Comparison of ENCODE assay signal across 9 cellular contexts in genomic region chr15:75203908-75204263, GRCh38. TPM values are rescaled to one million over a fixed set of nuclear protein-coding genes. Genes with fewer than 3 reads are reported as not detected.
A peak's percentile ranks its signal among the peaks of the same experiment; 100 is the strongest.
DNase-seq lines count a peak whose midpoint lies in the region; ATAC-seq and TF ChIP-seq lines count a peak whose summit lies in the region.
"Had no signal": no experiment of that assay in that cellular context is flagged by ENCODE, and none has a peak within 500 bp of the region (broad histone marks: within the 10 kb centered on the region; RNA-seq: fewer than 3 reads in every experiment).

No MANE protein-coding gene starts in this region.

- TF ChIP-seq POLR2A in GM18505 (IDR thresholded peaks at IDR 0.05; ENCODE audit: borderline replicate concordance, extremely low read depth, insufficient read depth, insufficient read length) (peak; percentile 49), esophagus squamous epithelium (IDR thresholded peaks at IDR 0.05) (no peak)

- H3K4me1 ChIP-seq in SJSA1 (replicated peaks): peaks cover 31% of the 10 kb centered on the region
- peaks cover 34 to 84% (median 45%) of the 10 kb centered on the region in 3 donors for H3K4me1 ChIP-seq in esophagus squamous epithelium

- peaks cover 67% of the 10 kb centered on the region for H3K36me3 ChIP-seq in SJSA1
- H3K36me3 ChIP-seq in esophagus squamous epithelium: peaks cover 18 to 37% (median 25%) of the 10 kb centered on the region in 3 donors

- WGBS in esophagus squamous epithelium, 2 donors: 20% methylated on average over 1 of the region's 1 CpG; no CpG with 5 or more reads in 1 of the 2 donors

- H3K27ac ChIP-seq in SJSA1 (peak overlapping the region; percentile 96; the same call in 1 of the 2 replicates), esophagus squamous epithelium (peak overlapping the region; percentile 95 to 99 (median 97)), skin epidermis (peak overlapping the region in 19 of 21 experiments; percentile 38 to 99 (median 98))

- peak in 1 of 2 experiments; percentile 39 for DNase-seq in SJSA1 (ENCODE audit: low read depth in 1 of 2, low spot score in 2 of 2)
- DNase-seq in esophagus squamous epithelium (lab: John Stamatoyannopoulos, UW): no peak
- DNase-seq in NCI-H1092 (lab: John Stamatoyannopoulos, UW): no peak
- DNase-seq in activated gamma-delta T cell (lab: John Stamatoyannopoulos, UW): no peak

- ATAC-seq in GM18505 (IDR thresholded peaks at IDR 0.05; ENCODE audit: unreplicated experiment): no peak
- no peak for ATAC-seq in HG03520 (IDR thresholded peaks at IDR 0.05; ENCODE audit: unreplicated experiment)
- no peak for ATAC-seq in HG03521 (IDR thresholded peaks at IDR 0.05; ENCODE audit: unreplicated experiment)

- TF ChIP-seq CTCF in esophagus squamous epithelium (IDR thresholded peaks at IDR 0.05): no peak

- H3K27me3 ChIP-seq in SJSA1 (replicated peaks): no peaks in the 10 kb centered on the region
- no peaks in the 10 kb centered on the region for H3K27me3 ChIP-seq in esophagus squamous epithelium

- H3K4me3 ChIP-seq in SJSA1 (peak overlapping the region; percentile 97), esophagus squamous epithelium (peak overlapping the region; percentile 75 to 98 (median 90)), skin epidermis (peak overlapping the region in 6 of 7 experiments; percentile 69 to 89 (median 85))

- intact Hi-C loops in esophagus squamous epithelium (cut with DNase I): no loop called here

- H3K9me3 ChIP-seq in SJSA1 (replicated peaks) (no peaks in the 10 kb centered on the region), esophagus squamous epithelium (no peaks in the 10 kb centered on the region)

RNA-seq across cellular contexts. Expression of gene C15orf39, which starts 2.2 kb away (rescaled TPM):
- 21.8 and 22.7 TPM in 2 replicates for total RNA-seq in SJSA1 (2014; rRNA removed; shearing (Covaris generic))
- total RNA-seq in esophagus squamous epithelium: 10 to 100 TPM; 12.3 to 33.3 (median 21.5) TPM

RNA-seq across cellular contexts. Expression of gene GOLGA6C, which starts 54.2 kb away (rescaled TPM):
- total RNA-seq in SJSA1 (2014; rRNA removed; shearing (Covaris generic)): not detected in 2 replicates
- total RNA-seq in esophagus squamous epithelium: not detected
- total RNA-seq: myocyte had no signal
